9 cellular contexts compared by ENCODE assay signal in the genomic region with DNA sequence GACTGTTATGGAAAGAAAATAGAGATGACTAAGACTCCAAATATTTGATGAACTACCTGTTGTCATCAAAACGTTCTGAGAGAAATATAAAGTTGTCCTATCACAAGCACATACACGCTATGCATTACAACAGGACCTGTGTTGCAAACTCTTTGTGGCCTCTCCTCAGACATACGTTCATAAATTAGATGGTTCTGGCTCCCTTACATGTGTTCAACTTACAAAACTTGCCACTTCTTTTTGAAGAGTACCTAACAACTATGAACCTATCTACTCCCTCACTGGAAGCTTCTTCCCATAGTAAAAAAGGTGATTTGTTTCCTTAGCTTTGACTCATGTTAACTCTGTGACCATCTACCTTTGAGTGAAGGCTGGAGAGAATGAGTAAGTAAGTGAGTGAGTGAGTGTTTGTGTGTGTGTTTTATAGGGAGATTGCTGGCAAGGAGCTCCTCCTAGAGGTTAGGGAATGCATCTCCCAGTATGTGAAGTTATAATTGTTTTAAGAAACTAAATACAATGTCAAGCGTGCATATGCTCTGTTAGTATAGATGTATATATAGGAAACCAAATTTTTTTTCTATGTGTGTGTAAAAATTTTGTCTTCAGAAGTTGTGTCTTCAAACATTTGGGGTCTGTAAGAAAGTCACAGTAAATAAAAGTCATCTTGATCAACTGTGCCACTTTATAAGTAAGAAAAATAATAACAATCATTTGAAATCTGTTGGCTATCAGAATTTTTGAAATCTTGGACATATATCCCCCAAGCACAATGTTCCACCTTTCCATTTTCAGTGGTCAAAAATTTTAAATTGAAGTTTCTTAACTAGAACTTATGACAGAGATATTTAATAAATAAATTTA.
A peak's percentile ranks its signal among the peaks of the same experiment; 100 is the strongest.
DNase-seq lines count a peak whose midpoint lies in the region; ATAC-seq and TF ChIP-seq lines count a peak whose summit lies in the region.
"Had no signal": no experiment of that assay in that cellular context is flagged by ENCODE, and none has a peak within 500 bp of the region (broad histone marks: within the 10 kb centered on the region; RNA-seq: fewer than 3 reads in every experiment).

No MANE protein-coding gene starts in this region.

- DNase-seq in activated CD4-positive, alpha-beta T cell treated with anti-CD3 and anti-CD28 coated beads, Interleukin-2, amount 10 ng/mL, durations not matched to agents 24 days and 14 days, result peak; percentile 63
- DNase-seq in activated CD4-positive, alpha-beta T cell treated with anti-CD3 and anti-CD28 coated beads for 1 hour, result no peak
- DNase-seq in NCI-H510A treated with DMSO at 0.1 percent for 48 hours (lab: John Stamatoyannopoulos, UW) (peak; percentile 64), brain microvascular endothelial cell (peak; percentile 64), kidney epithelial cell (ENCODE audit: low read depth) (peak; percentile 65), type B pancreatic cell (ENCODE audit: extremely low spot score, unreplicated experiment) (no peak)
- no peak for DNase-seq in activated naive CD4-positive, alpha-beta T cell treated with Interleukin-2 at 50 U/mL for 16 hours

- no peaks in the 10 kb centered on the region for H3K27me3 ChIP-seq in brain microvascular endothelial cell (replicated peaks)
- no peaks in the 10 kb centered on the region for H3K27me3 ChIP-seq in kidney epithelial cell (ENCODE audit: control insufficient read depth, insufficient read depth, low read length)

- no peaks in the 10 kb centered on the region for H3K36me3 Mint-ChIP-seq in activated CD4-positive, alpha-beta T cell treated with anti-CD3 and anti-CD28 coated beads, Interleukin-2, amount 10 ng/mL, durations not matched to agents 24 days and 14 days (ENCODE audit: low read depth)
- H3K36me3 Mint-ChIP-seq in type B pancreatic cell, result no peaks in the 10 kb centered on the region

- H3K4me3 ChIP-seq in brain microvascular endothelial cell (ENCODE audit: low read depth, low read length), result no peak overlapping the region
- H3K4me3 ChIP-seq in kidney epithelial cell (ENCODE audit: low read depth, low read length), result no peak overlapping the region

- H3K36me3 ChIP-seq in brain microvascular endothelial cell (replicated peaks) (no peaks in the 10 kb centered on the region), kidney epithelial cell (ENCODE audit: control insufficient read depth, insufficient read depth, low read length) (no peaks in the 10 kb centered on the region)

- no peak overlapping the region for H3K27ac Mint-ChIP-seq in activated CD4-positive, alpha-beta T cell treated with anti-CD3 and anti-CD28 coated beads, Interleukin-2, amount 10 ng/mL, durations not matched to agents 24 days and 14 days
- peak overlapping the region; percentile 55 for H3K27ac Mint-ChIP-seq in type B pancreatic cell
- H3K27ac Mint-ChIP-seq: dendritic cell treated with granulocyte-macrophage colony-stimulating factor and Interleukin-4, amounts not matched to agents 40 ng/mL and 50 ng/mL, for 4 days had no signal

- intact Hi-C loops in activated CD4-positive, alpha-beta T cell treated with anti-CD3 and anti-CD28 coated beads, Interleukin-2, amount 10 ng/mL, durations not matched to agents 24 days and 14 days (cut with micrococcal nuclease), result loop anchor here (2.0 to 5.0 kb wide), 2 partner anchors 1039 to 1551 kb away; no protein-coding TSS in a partner anchor

- no peaks in the 10 kb centered on the region for H3K4me1 Mint-ChIP-seq in activated CD4-positive, alpha-beta T cell treated with anti-CD3 and anti-CD28 coated beads, Interleukin-2, amount 10 ng/mL, durations not matched to agents 24 days and 14 days
- H3K4me1 Mint-ChIP-seq in type B pancreatic cell (ENCODE audit: unreplicated experiment), result peaks cover 6% of the 10 kb centered on the region

- no peak overlapping the region for H3K4me3 Mint-ChIP-seq in activated CD4-positive, alpha-beta T cell treated with anti-CD3 and anti-CD28 coated beads, Interleukin-2, amount 10 ng/mL, durations not matched to agents 24 days and 14 days
- H3K4me3 Mint-ChIP-seq in type B pancreatic cell, result no peak overlapping the region
- H3K4me3 Mint-ChIP-seq: dendritic cell treated with granulocyte-macrophage colony-stimulating factor and Interleukin-4, amounts not matched to agents 40 ng/mL and 50 ng/mL, for 4 days had no signal

- ATAC-seq in HG02759 (IDR thresholded peaks at IDR 0.05; ENCODE audit: unreplicated experiment), result peak; percentile 56

- in situ Hi-C loops in brain microvascular endothelial cell (cut with HindIII; ENCODE audit: low pct_ligation_motif_present, low sequenced_read_pairs), result no loop called here

- H3K9me3 Mint-ChIP-seq in activated CD4-positive, alpha-beta T cell treated with anti-CD3 and anti-CD28 coated beads, Interleukin-2, amount 10 ng/mL, durations not matched to agents 24 days and 14 days, result no peaks in the 10 kb centered on the region
- peaks cover 5% of the 10 kb centered on the region for H3K9me3 Mint-ChIP-seq in type B pancreatic cell
- H3K9me3 Mint-ChIP-seq: dendritic cell treated with granulocyte-macrophage colony-stimulating factor and Interleukin-4, amounts not matched to agents 40 ng/mL and 50 ng/mL, for 4 days had no signal

- peak; percentile 77 for TF ChIP-seq CTCF in brain microvascular endothelial cell (IDR thresholded peaks at IDR 0.05; ENCODE audit: low read depth, low read length, missing control alignments)
- TF ChIP-seq CTCF in kidney epithelial cell (IDR thresholded peaks at IDR 0.05; ENCODE audit: insufficient read depth, low read length, poor library complexity, severe bottlenecking), result peak; percentile 86
- peak; percentile 82 for TF ChIP-seq CTCF in type B pancreatic cell (conservative IDR thresholded peaks at IDR 0.05)

- H3K27me3 Mint-ChIP-seq in activated CD4-positive, alpha-beta T cell treated with anti-CD3 and anti-CD28 coated beads, Interleukin-2, amount 10 ng/mL, durations not matched to agents 24 days and 14 days, result peaks cover 1% of the 10 kb centered on the region
- H3K27me3 Mint-ChIP-seq in type B pancreatic cell, result no peaks in the 10 kb centered on the region
- H3K27me3 Mint-ChIP-seq: dendritic cell treated with granulocyte-macrophage colony-stimulating factor and Interleukin-4, amounts not matched to agents 40 ng/mL and 50 ng/mL, for 4 days had no signal

- no peak overlapping the region for H3K27ac ChIP-seq in brain microvascular endothelial cell

Comparison
In these comparisons a context has a peak if more than half of its experiments do, and no peak if none do; other contexts are left out.
1. DNase-seq: peak in activated CD4-positive, alpha-beta T cell treated with anti-CD3 and anti-CD28 coated beads, Interleukin-2, amount 10 ng/mL, durations not matched to agents 24 days and 14 days (single experiment), NCI-H510A treated with DMSO at 0.1 percent for 48 hours (single experiment), brain microvascular endothelial cell (single experiment) and kidney epithelial cell (single experiment); none in activated CD4-positive, alpha-beta T cell treated with anti-CD3 and anti-CD28 coated beads for 1 hour (single experiment), type B pancreatic cell (single experiment) and activated naive CD4-positive, alpha-beta T cell treated with Interleukin-2 at 50 U/mL for 16 hours (single experiment).
2. Peak in every context shown above with its lines, with median percentiles within 50 percentile points of each other: CTCF ChIP-seq.